ENCODE assay signal across 1 cellular context in the genomic region with DNA sequence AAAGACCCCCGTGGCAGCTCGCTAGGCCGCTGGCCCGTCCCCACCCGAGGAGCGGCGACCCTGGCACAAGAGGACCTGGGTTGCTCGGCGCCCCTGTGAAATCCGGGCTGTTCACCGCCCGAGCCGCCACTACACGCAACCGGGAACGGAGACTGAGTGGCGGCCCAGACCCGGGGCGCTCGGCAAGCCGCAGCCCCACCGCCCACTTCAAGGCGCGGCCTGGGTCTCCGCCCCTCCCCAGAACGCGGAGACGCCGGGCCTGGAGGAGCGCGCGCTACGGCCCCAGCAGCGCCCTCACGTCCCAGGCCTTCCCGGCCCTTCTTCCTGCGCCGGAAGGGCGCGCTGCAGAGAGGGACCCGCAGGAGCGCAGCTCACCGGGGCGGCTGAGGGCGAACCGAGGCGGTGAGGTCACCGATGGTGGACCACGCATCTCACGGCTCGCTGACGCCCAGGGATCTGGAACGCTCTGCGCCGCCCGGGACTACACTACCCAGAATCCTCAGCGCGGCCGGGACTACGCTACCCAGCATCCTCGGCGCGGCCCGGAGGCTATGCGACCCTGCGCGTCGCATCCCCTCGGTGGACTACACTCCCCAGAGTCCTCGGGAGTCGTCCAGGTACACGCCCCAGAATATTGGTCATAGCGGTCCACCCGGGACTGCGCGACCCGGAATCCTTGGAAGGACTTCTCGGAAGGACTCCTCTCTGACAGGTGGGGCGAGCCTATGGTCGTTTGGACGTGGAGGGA.
TF ChIP-seq lines count a peak whose summit lies in the region.

TSS of gene ZNF337 (minus strand) at position 470 of the 748 bp plus-strand sequence. CDS start 10,436 bp downstream, outside the sequence.

TF ChIP-seq in HepG2, 621 proteins besides CTCF, POLR2A, EP300 and RAD21 (continued from another document and continues in another):
- TF ChIP-seq HNF1A (IDR thresholded peaks at IDR 0.05; ENCODE audit: low read depth) = peak; percentile 56; the same call in 1 of the 2 replicates
- TF ChIP-seq HNF1A (CRISPR knock-in tag; IDR thresholded peaks at IDR 0.05; ENCODE audit: borderline replicate concordance) = peak; percentile 85; the same call in 1 of the 2 replicates
- peak; percentile 98 for TF ChIP-seq ZNF543 (CRISPR knock-in tag; IDR thresholded peaks at IDR 0.05)
- TF ChIP-seq ZNF768 (CRISPR knock-in tag; IDR thresholded peaks at IDR 0.05) = peak; percentile 89
- peak; percentile 71 for TF ChIP-seq NFYB (CRISPR knock-in tag; IDR thresholded peaks at IDR 0.05)
- no peak for TF ChIP-seq SP1 (IDR thresholded peaks at IDR 0.05)
- TF ChIP-seq SP1 (CRISPR knock-in tag; IDR thresholded peaks at IDR 0.05) = peak; percentile 92
- TF ChIP-seq ZNF253 (CRISPR knock-in tag; IDR thresholded peaks at IDR 0.05; ENCODE audit: borderline replicate concordance) = peak; percentile 97
- peak; percentile 81; the same call in 1 of the 2 replicates for TF ChIP-seq ZNF512B (CRISPR knock-in tag; IDR thresholded peaks at IDR 0.05; ENCODE audit: borderline replicate concordance)
- peak; percentile 97 for TF ChIP-seq SAP130 (CRISPR knock-in tag; IDR thresholded peaks at IDR 0.05; ENCODE audit: low read depth)
- TF ChIP-seq, protein P1, sequence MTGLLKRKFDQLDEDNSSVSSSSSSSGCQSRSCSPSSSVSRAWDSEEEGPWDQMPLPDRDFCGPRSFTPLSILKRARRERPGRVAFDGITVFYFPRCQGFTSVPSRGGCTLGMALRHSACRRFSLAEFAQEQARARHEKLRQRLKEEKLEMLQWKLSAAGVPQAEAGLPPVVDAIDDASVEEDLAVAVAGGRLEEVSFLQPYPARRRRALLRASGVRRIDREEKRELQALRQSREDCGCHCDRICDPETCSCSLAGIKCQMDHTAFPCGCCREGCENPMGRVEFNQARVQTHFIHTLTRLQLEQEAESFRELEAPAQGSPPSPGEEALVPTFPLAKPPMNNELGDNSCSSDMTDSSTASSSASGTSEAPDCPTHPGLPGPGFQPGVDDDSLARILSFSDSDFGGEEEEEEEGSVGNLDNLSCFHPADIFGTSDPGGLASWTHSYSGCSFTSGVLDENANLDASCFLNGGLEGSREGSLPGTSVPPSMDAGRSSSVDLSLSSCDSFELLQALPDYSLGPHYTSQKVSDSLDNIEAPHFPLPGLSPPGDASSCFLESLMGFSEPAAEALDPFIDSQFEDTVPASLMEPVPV (CRISPR knock-in tag; IDR thresholded peaks at IDR 0.05) = peak; percentile 98
- TF ChIP-seq, protein P2, sequence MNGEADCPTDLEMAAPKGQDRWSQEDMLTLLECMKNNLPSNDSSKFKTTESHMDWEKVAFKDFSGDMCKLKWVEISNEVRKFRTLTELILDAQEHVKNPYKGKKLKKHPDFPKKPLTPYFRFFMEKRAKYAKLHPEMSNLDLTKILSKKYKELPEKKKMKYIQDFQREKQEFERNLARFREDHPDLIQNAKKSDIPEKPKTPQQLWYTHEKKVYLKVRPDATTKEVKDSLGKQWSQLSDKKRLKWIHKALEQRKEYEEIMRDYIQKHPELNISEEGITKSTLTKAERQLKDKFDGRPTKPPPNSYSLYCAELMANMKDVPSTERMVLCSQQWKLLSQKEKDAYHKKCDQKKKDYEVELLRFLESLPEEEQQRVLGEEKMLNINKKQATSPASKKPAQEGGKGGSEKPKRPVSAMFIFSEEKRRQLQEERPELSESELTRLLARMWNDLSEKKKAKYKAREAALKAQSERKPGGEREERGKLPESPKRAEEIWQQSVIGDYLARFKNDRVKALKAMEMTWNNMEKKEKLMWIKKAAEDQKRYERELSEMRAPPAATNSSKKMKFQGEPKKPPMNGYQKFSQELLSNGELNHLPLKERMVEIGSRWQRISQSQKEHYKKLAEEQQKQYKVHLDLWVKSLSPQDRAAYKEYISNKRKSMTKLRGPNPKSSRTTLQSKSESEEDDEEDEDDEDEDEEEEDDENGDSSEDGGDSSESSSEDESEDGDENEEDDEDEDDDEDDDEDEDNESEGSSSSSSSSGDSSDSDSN (CRISPR knock-in tag; IDR thresholded peaks at IDR 0.05) = peak; percentile 100
- TF ChIP-seq CCDC6 (CRISPR knock-in tag; IDR thresholded peaks at IDR 0.05) = peak; percentile 98
- TF ChIP-seq ZNF446 (CRISPR knock-in tag; IDR thresholded peaks at IDR 0.05) = peak; percentile 95; the same call in 1 of the 2 replicates
- TF ChIP-seq, protein P3, sequence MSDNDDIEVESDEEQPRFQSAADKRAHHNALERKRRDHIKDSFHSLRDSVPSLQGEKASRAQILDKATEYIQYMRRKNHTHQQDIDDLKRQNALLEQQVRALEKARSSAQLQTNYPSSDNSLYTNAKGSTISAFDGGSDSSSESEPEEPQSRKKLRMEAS (IDR thresholded peaks at IDR 0.05) = peak; percentile 90
- TF ChIP-seq ZNF235 (CRISPR knock-in tag; IDR thresholded peaks at IDR 0.05; ENCODE audit: borderline replicate concordance) = peak; percentile 99
- peak; percentile 70 for TF ChIP-seq BRD4 (CRISPR knock-in tag; IDR thresholded peaks at IDR 0.05)
- TF ChIP-seq, protein P4, sequence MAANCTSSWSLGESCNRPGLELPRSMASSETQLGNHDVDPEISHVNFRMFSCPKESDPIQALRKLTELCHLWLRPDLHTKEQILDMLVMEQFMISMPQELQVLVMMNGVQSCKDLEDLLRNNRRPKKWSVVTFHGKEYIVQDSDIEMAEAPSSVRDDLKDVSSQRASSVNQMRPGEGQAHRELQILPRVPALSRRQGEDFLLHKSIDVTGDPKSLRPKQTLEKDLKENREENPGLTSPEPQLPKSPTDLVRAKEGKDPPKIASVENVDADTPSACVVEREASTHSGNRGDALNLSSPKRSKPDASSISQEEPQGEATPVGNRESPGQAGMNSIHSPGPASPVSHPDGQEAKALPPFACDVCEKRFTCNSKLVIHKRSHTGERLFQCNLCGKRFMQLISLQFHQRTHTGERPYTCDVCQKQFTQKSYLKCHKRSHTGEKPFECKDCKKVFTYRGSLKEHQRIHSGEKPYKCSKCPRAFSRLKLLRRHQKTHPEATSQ (CRISPR knock-in tag; IDR thresholded peaks at IDR 0.05; ENCODE audit: borderline replicate concordance) = peak; percentile 93; the same call in 1 of the 2 replicates
- peak; percentile 100 for TF ChIP-seq ZMAT3 (CRISPR knock-in tag; conservative IDR thresholded peaks at IDR 0.05)
- TF ChIP-seq ZNF639 (CRISPR knock-in tag; conservative IDR thresholded peaks at IDR 0.05) = peak; percentile 100
- peak; percentile 97 for TF ChIP-seq CBX5 (CRISPR knock-in tag; IDR thresholded peaks at IDR 0.05; ENCODE audit: borderline replicate concordance)
- peak; percentile 86 for TF ChIP-seq HNRNPUL1 (IDR thresholded peaks at IDR 0.05; ENCODE audit: low read depth, low read length)
- peak; percentile 56; the same call in 1 of the 2 replicates for TF ChIP-seq GATA4 (IDR thresholded peaks at IDR 0.05; ENCODE audit: borderline replicate concordance, low read depth)
- peak; percentile 100 for TF ChIP-seq HCFC1 (IDR thresholded peaks at IDR 0.05; ENCODE audit: low read depth, low read length)
- peak; percentile 100 for TF ChIP-seq ZNF605 (CRISPR knock-in tag; IDR thresholded peaks at IDR 0.05)
- TF ChIP-seq ZBTB10 (CRISPR knock-in tag; IDR thresholded peaks at IDR 0.05; ENCODE audit: borderline replicate concordance) = no peak
- no peak for TF ChIP-seq DBP (CRISPR knock-in tag; IDR thresholded peaks at IDR 0.05; ENCODE audit: not compliant biosample characterization)
- peak; percentile 90; the same call in 1 of the 2 replicates for TF ChIP-seq MIER3 (CRISPR knock-in tag; IDR thresholded peaks at IDR 0.05; ENCODE audit: borderline replicate concordance)
- peak; percentile 100 for TF ChIP-seq NRL (CRISPR knock-in tag; IDR thresholded peaks at IDR 0.05; ENCODE audit: borderline replicate concordance)
- TF ChIP-seq MBNL3 (CRISPR knock-in tag; conservative IDR thresholded peaks at IDR 0.05) = no peak
- peak; percentile 92 for TF ChIP-seq SNAPC2 (CRISPR knock-in tag; IDR thresholded peaks at IDR 0.05)
- no peak; the same call in 1 of the 2 replicates for TF ChIP-seq ZNF589 (CRISPR knock-in tag; conservative IDR thresholded peaks at IDR 0.05)
- TF ChIP-seq EED (CRISPR knock-in tag; IDR thresholded peaks at IDR 0.05) = peak; percentile 99
- TF ChIP-seq, protein P5, sequence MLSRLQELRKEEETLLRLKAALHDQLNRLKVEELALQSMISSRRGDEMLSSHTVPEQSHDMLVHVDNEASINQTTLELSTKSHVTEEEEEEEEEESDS (CRISPR knock-in tag; IDR thresholded peaks at IDR 0.05; ENCODE audit: borderline replicate concordance) = peak; percentile 86; the same call in 1 of the 2 replicates
- no peak for TF ChIP-seq NFRKB (IDR thresholded peaks at IDR 0.05)
